Comparison of ENCODE assay signal across 8 cellular contexts in the genomic region with DNA sequence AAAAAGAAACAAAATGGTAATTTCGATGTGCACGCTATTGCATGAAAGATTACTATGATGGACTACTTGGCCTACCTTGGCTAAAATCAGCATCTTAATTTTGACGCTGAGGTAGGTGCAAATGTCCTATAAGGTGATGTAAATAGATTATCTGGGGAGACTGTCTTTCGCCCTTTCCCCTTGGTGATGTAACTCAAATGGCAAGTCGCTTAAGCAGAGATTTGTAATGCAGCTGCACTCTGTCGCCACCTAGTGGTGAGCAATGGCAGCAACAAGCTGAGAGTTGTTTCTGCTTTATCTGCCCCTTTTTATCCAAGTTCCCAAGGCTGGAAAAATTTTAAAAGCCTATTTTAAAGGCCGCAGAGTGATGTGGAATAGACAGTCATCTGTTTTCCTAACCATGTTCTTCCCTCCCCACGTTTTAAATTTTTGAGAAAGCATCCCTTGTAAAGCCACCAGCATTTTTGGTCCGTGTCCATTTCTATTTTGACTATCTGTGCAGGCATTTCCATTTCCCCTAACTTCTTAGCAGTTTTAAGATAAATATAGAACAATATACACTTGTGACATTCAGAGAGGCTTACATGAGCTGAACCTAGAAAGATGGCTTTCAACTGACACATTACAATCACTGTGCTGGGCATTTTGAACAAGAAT.
DNase-seq lines count a peak whose midpoint lies in the region; ATAC-seq, FAIRE-seq and TF ChIP-seq lines count a peak whose summit lies in the region.

No MANE protein-coding gene starts in this region.

- FAIRE-seq in urothelium cell line (lab: Jason Lieb, UNC), result no peak

- H3K27me3 ChIP-seq in SK-N-SH (ENCODE audit: insufficient read depth), result no peaks in the 10 kb centered on the region

- peak; percentile 99 for TF ChIP-seq CTCF in SK-N-SH (IDR thresholded peaks at IDR 0.05)

- TF ChIP-seq EP300 in SK-N-SH (IDR thresholded peaks at IDR 0.05; ENCODE audit: borderline replicate concordance in 1 of 2, low read depth in 1 of 2, low read length in 1 of 2), result no peak

- peak; percentile 60 for ATAC-seq in GM21447 (IDR thresholded peaks at IDR 0.05; ENCODE audit: unreplicated experiment)
- peak; percentile 59 to 63 for ATAC-seq in activated naive CD4-positive, alpha-beta T cell treated with anti-CD3 and anti-CD28 coated beads, Interleukin-2, amount 50 U/mL, for 72 hours

- no peaks in the 10 kb centered on the region for H3K36me3 Mint-ChIP-seq in activated naive CD4-positive, alpha-beta T cell treated with anti-CD3 and anti-CD28 coated beads, Interleukin-2, amount 50 U/mL, for 72 hours

- H3K9me2 ChIP-seq in SK-N-SH, result no peaks in the 10 kb centered on the region

- no peaks in the 10 kb centered on the region for H3K36me3 ChIP-seq in SK-N-SH (replicated peaks in 1 of 2; ENCODE audit: control insufficient read depth in 1 of 2, insufficient read depth in 2 of 2, low read length in 1 of 2)

- H3K9me3 ChIP-seq in SK-N-SH, result no peaks in the 10 kb centered on the region

- H3K4me3 ChIP-seq in SK-N-SH (ENCODE audit: low read depth in 2 of 2, low read length in 1 of 2), result peak overlapping the region in 1 of 2 experiments; percentile 43; a peak in 1 of 4 replicates

- CTCF ChIA-PET in SK-N-SH (lab: Yijun Ruan, JAX), result interaction anchor here (0.5 to 3.2 kb wide), 72 partner anchors 8 to 545 kb away, joined by 3 to 38 read pairs (median 4); a partner anchor contains a TSS

- intact Hi-C loops in head of caudate nucleus (cut with DNase I) (loop anchor here (2.0 to 10.0 kb wide), 2 partner anchors 63 to 127 kb away; a partner anchor contains a TSS), posterior vena cava (cut with DNase I) (loop anchor here (5.0 kb wide), 1 partner anchor 125 kb away; a partner anchor contains a TSS)

- peak; percentile 88 for DNase-seq in COLO829 (ENCODE audit: low spot score)
- DNase-seq in LHCN-M2 (ENCODE audit: low read depth), result peak; percentile 75
- DNase-seq in SK-N-SH, result peak; percentile 73
- peak in 1 of 2 donors; percentile 70 for DNase-seq in activated naive CD4-positive, alpha-beta T cell treated with anti-CD3 and anti-CD28 coated beads, Interleukin-2, amount 50 U/mL, for 72 hours (ENCODE audit: low spot score in 2 of 2)
- DNase-seq in head of caudate nucleus, result peak in 41 of 42 donors; percentile 68 to 94 (median 83)
- DNase-seq in posterior vena cava (ENCODE audit: low spot score), result peak; percentile 92
- DNase-seq in urothelium cell line (ENCODE audit: low spot score), result peak; percentile 72

- no peaks in the 10 kb centered on the region for H4K20me1 ChIP-seq in SK-N-SH (ENCODE audit: insufficient read depth)

- H3K79me2 ChIP-seq in SK-N-SH (ENCODE audit: insufficient read depth), result no peaks in the 10 kb centered on the region

- 35% methylated on average over 9 of the region's 9 CpGs for WGBS in SK-N-SH (ENCODE audit: low lambda C conversion rate)

- H3F3A ChIP-seq in SK-N-SH (replicated peaks; ENCODE audit: insufficient read depth), result no peaks in the 10 kb centered on the region

- POLR2A ChIA-PET in SK-N-SH (lab: Yijun Ruan, JAX), result no interaction called here

- H3K4me1 ChIP-seq in SK-N-SH (ENCODE audit: control insufficient read depth in 1 of 2, insufficient read depth in 2 of 2, low read depth in 1 of 2, low read length in 1 of 2), result no peaks in the 10 kb centered on the region

- TF ChIP-seq RAD21 in SK-N-SH (IDR thresholded peaks at IDR 0.05; ENCODE audit: low read length), result peak; percentile 97

- no peaks in the 10 kb centered on the region for H3K9me3 Mint-ChIP-seq in activated naive CD4-positive, alpha-beta T cell treated with anti-CD3 and anti-CD28 coated beads, Interleukin-2, amount 50 U/mL, for 72 hours

- peak overlapping the region; percentile 24; the same call in 1 of the 2 replicates for H2AFZ ChIP-seq in SK-N-SH (ENCODE audit: low read depth)

- no peak overlapping the region for H3K27ac ChIP-seq in SK-N-SH (ENCODE audit: low read depth in 2 of 2, low read length in 1 of 2)

- no peak overlapping the region for H3K27ac Mint-ChIP-seq in activated naive CD4-positive, alpha-beta T cell treated with anti-CD3 and anti-CD28 coated beads, Interleukin-2, amount 50 U/mL, for 72 hours

- no peak overlapping the region for H3K9ac ChIP-seq in SK-N-SH

- H3K4me2 ChIP-seq in SK-N-SH, result no peak overlapping the region

TF ChIP-seq in SK-N-SH, 30 proteins besides CTCF, POLR2A, EP300 and RAD21:
- TF ChIP-seq SMC3 (IDR thresholded peaks at IDR 0.05; ENCODE audit: low read depth, low read length) (peak; percentile 90), NFIC (IDR thresholded peaks at IDR 0.05; ENCODE audit: borderline replicate concordance) (no peak), RFX5 (IDR thresholded peaks at IDR 0.05; ENCODE audit: low read length) (0 out of 2 replicates have a peak, but pooled peaks have one; percentile 30)
